Comparison of ENCODE assay signal across 8 cellular contexts in genomic region chr12:106357549-106358409, GRCh38. TPM values are rescaled to one million over a fixed set of nuclear protein-coding genes. Genes with fewer than 3 reads are reported as not detected.
DNase-seq lines count a peak whose midpoint lies in the region; ATAC-seq and TF ChIP-seq lines count a peak whose summit lies in the region.

Gene POLR3B, plus strand, starts transcription at chr12:106357748. Its CDS starts 132 bp downstream, at chr12:106357880.

- WGBS in thyroid gland, 2 donors, result 0 to 2% methylated on average over 39 to 52 of the region's 63 CpGs

- H3K27me3 Mint-ChIP-seq in activated naive CD8-positive, alpha-beta T cell treated with anti-CD3 and anti-CD28 coated beads for 36 hours, result no peaks in the 10 kb centered on the region
- H3K27me3 Mint-ChIP-seq in glutamatergic neuron (ENCODE audit: unreplicated experiment) (peaks cover 5% of the 10 kb centered on the region), osteocyte (ENCODE audit: unreplicated experiment) (no peaks in the 10 kb centered on the region)

- H3K27ac ChIP-seq in thyroid gland, result peak within 1 kb of the TSS; percentile 83 to 97 (median 92)

- peaks cover 6% of the 10 kb centered on the region for H3K36me3 Mint-ChIP-seq in activated naive CD8-positive, alpha-beta T cell treated with anti-CD3 and anti-CD28 coated beads for 36 hours
- H3K36me3 Mint-ChIP-seq in glutamatergic neuron (ENCODE audit: unreplicated experiment), result no peaks in the 10 kb centered on the region
- H3K36me3 Mint-ChIP-seq in osteocyte (ENCODE audit: unreplicated experiment), result no peaks in the 10 kb centered on the region

- H3K27me3 ChIP-seq in thyroid gland, result no peaks in the 10 kb centered on the region

- peak within 1 kb of the TSS; percentile 93 for H3K27ac Mint-ChIP-seq in activated naive CD8-positive, alpha-beta T cell treated with anti-CD3 and anti-CD28 coated beads for 36 hours
- peak within 1 kb of the TSS; percentile 97 for H3K27ac Mint-ChIP-seq in glutamatergic neuron (ENCODE audit: unreplicated experiment)
- H3K27ac Mint-ChIP-seq in osteocyte (ENCODE audit: unreplicated experiment), result peak within 1 kb of the TSS; percentile 94

- peaks cover 4 to 14% of the 10 kb centered on the region in 2 donors for H3K4me1 ChIP-seq in thyroid gland

- DNase-seq in NCI-H1092 (lab: John Stamatoyannopoulos, UW) (peak; percentile 88), glutamatergic neuron (peak; percentile 95), osteocyte (ENCODE audit: extremely low spot score, unreplicated experiment) (peak; percentile 98), thyroid gland (peak; percentile 97)
- DNase-seq in activated naive CD8-positive, alpha-beta T cell treated with anti-CD3 and anti-CD28 coated beads for 36 hours, result peak; percentile 94

- H3K4me1 Mint-ChIP-seq in activated naive CD8-positive, alpha-beta T cell treated with anti-CD3 and anti-CD28 coated beads for 36 hours, result peaks cover 9% of the 10 kb centered on the region
- H3K4me1 Mint-ChIP-seq in glutamatergic neuron (ENCODE audit: low read depth, unreplicated experiment) (peaks cover 7% of the 10 kb centered on the region), osteocyte (ENCODE audit: unreplicated experiment) (peaks cover 21% of the 10 kb centered on the region)

- H3K36me3 ChIP-seq in thyroid gland, result no peaks in the 10 kb centered on the region

- peak; percentile 81 for TF ChIP-seq CTCF in glutamatergic neuron (IDR thresholded peaks at IDR 0.05; ENCODE audit: partially characterized antibody, unreplicated experiment)
- peak; percentile 95 for TF ChIP-seq CTCF in osteocyte (IDR thresholded peaks at IDR 0.05)
- peak; percentile 51 to 94 (median 86) for TF ChIP-seq CTCF in thyroid gland (IDR thresholded peaks at IDR 0.05)

- peak; percentile 88 for ATAC-seq in HG02610 (IDR thresholded peaks at IDR 0.05; ENCODE audit: unreplicated experiment)
- peak; percentile 94 for ATAC-seq in SK-N-SH treated with all-trans-retinoic acid at 6 μM for 48 hours

- H3K9me3 ChIP-seq in thyroid gland, result no peaks in the 10 kb centered on the region

- no peaks in the 10 kb centered on the region for H3K9me3 Mint-ChIP-seq in activated naive CD8-positive, alpha-beta T cell treated with anti-CD3 and anti-CD28 coated beads for 36 hours
- peaks cover 7% of the 10 kb centered on the region for H3K9me3 Mint-ChIP-seq in glutamatergic neuron (ENCODE audit: unreplicated experiment)
- no peaks in the 10 kb centered on the region for H3K9me3 Mint-ChIP-seq in osteocyte (ENCODE audit: unreplicated experiment)

- peak within 1 kb of the TSS; percentile 87 for H3K4me3 Mint-ChIP-seq in activated naive CD8-positive, alpha-beta T cell treated with anti-CD3 and anti-CD28 coated beads for 36 hours
- H3K4me3 Mint-ChIP-seq in glutamatergic neuron (ENCODE audit: unreplicated experiment) (peak within 1 kb of the TSS; percentile 95), osteocyte (ENCODE audit: unreplicated experiment) (peak within 1 kb of the TSS; percentile 93)

- intact Hi-C loops in thyroid gland (cut with DNase I), result loop anchor here (10.0 kb wide), 1 partner anchor 113 kb away; the partner anchor contains the start of gene CKAP4

- TF ChIP-seq POLR2A in GM10847 (IDR thresholded peaks at IDR 0.05; ENCODE audit: extremely low read depth, insufficient read length) (peak; percentile 66), thyroid gland (IDR thresholded peaks at IDR 0.05) (peak; percentile 6 to 91)

- peak within 1 kb of the TSS; percentile 19 to 79 (median 65) for H3K4me3 ChIP-seq in thyroid gland (replicated peaks in 1 of 3)

TF ChIP-seq in SK-N-SH treated with all-trans-retinoic acid at 6 μM for 48 hours, 23 proteins besides CTCF, POLR2A, EP300 and RAD21:
- TF ChIP-seq ZFP3 (CRISPR knock-in tag; IDR thresholded peaks at IDR 0.05) (no peak), BACH2 (CRISPR knock-in tag; IDR thresholded peaks at IDR 0.05; ENCODE audit: borderline replicate concordance) (no peak), RARB (CRISPR knock-in tag; IDR thresholded peaks at IDR 0.05) (no peak), CREB5 (CRISPR knock-in tag; IDR thresholded peaks at IDR 0.05; ENCODE audit: low read depth) (no peak), CSDC2 (CRISPR knock-in tag; IDR thresholded peaks at IDR 0.05) (no peak), ISL1 (CRISPR knock-in tag; IDR thresholded peaks at IDR 0.05) (no peak), ARNTL (CRISPR knock-in tag; IDR thresholded peaks at IDR 0.05; ENCODE audit: borderline replicate concordance, low read depth) (no peak), SNAI2 (CRISPR knock-in tag; IDR thresholded peaks at IDR 0.05) (no peak), ESRRG (CRISPR knock-in tag; IDR thresholded peaks at IDR 0.05) (no peak), OSR1 (CRISPR knock-in tag; IDR thresholded peaks at IDR 0.05) (no peak), CSRNP3 (CRISPR knock-in tag; IDR thresholded peaks at IDR 0.05) (no peak), ZNF8 (CRISPR knock-in tag; IDR thresholded peaks at IDR 0.05) (no peak), ZFP30 (CRISPR knock-in tag; IDR thresholded peaks at IDR 0.05) (no peak), TOX (CRISPR knock-in tag; IDR thresholded peaks at IDR 0.05; ENCODE audit: borderline replicate concordance) (no peak), GLIS3 (CRISPR knock-in tag; IDR thresholded peaks at IDR 0.05) (no peak), ZNF565 (CRISPR knock-in tag; conservative IDR thresholded peaks at IDR 0.05; ENCODE audit: low read depth) (no peak), TCF4 (CRISPR knock-in tag; IDR thresholded peaks at IDR 0.05; ENCODE audit: borderline replicate concordance) (no peak)
- TF ChIP-seq, protein P1, sequence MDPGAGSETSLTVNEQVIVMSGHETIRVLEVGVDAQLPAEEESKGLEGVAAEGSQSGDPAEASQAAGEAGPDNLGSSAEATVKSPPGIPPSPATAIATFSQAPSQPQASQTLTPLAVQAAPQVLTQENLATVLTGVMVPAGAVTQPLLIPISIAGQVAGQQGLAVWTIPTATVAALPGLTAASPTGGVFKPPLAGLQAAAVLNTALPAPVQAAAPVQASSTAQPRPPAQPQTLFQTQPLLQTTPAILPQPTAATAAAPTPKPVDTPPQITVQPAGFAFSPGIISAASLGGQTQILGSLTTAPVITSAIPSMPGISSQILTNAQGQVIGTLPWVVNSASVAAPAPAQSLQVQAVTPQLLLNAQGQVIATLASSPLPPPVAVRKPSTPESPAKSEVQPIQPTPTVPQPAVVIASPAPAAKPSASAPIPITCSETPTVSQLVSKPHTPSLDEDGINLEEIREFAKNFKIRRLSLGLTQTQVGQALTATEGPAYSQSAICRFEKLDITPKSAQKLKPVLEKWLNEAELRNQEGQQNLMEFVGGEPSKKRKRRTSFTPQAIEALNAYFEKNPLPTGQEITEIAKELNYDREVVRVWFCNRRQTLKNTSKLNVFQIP (CRISPR knock-in tag; IDR thresholded peaks at IDR 0.05; ENCODE audit: borderline replicate concordance, low read depth), result no peak

RNA-seq across cellular contexts. Expression of gene POLR3B, which starts in this region (rescaled TPM):
- 10 to 100 TPM; 13.7 to 14.2 TPM for total RNA-seq in activated naive CD8-positive, alpha-beta T cell treated with anti-CD3 and anti-CD28 coated beads for 36 hours
- total RNA-seq in glutamatergic neuron (ENCODE audit: unreplicated experiment) (12.1 TPM), osteocyte (8.1 and 8.4 TPM in 2 replicates), thyroid gland (10 to 100 TPM in 3 of 4 donors, 1 to 10 TPM in 1; 6.0 to 13.8 (median 12.0) TPM)

Comparison
In these comparisons a context has a peak if more than half of its experiments do, and no peak if none do; other contexts are left out.
1. Peak in every context shown above with its lines: DNase-seq, ATAC-seq, H3K4me3 ChIP-seq and H3K27ac ChIP-seq.